13 cellular contexts compared by ENCODE assay signal in the genomic region with DNA sequence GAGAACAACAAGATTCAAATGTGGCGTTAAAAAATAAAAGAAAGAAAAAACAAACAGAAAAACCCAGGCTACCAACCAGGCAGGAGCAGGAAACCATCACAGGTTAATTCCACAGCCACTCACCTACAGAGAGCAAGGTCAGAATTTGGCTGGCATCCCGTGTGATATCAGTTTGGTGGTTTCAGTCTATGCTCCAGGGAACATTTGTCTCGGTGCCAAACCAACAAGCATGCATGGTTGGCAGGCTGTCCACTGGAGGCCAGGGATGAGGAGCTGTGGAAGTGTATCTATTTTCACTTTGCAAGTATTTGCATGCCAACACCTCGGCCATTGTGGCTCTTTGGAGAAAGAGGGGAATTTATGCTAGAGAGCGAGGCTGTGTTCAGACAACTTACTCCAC. TPM values are rescaled to one million over a fixed set of nuclear protein-coding genes. Genes with fewer than 3 reads are reported as not detected.
DNase-seq lines count a peak whose midpoint lies in the region; ATAC-seq and TF ChIP-seq lines count a peak whose summit lies in the region.
"Had no signal": no experiment of that assay in that cellular context is flagged by ENCODE, and none has a peak within 500 bp of the region (broad histone marks: within the 10 kb centered on the region; RNA-seq: fewer than 3 reads in every experiment).

No MANE protein-coding gene starts in this region.

- H3K9me3 Mint-ChIP-seq in progenitor cell of endocrine pancreas (ENCODE audit: low read depth) = peaks cover 3% of the 10 kb centered on the region

- peaks cover 7% of the 10 kb centered on the region for H3K4me1 ChIP-seq in SJCRH30
- H3K4me1 ChIP-seq in left ventricle myocardium inferior = peaks cover 13% of the 10 kb centered on the region

- H3K9me3 ChIP-seq in SJCRH30 (replicated peaks) = no peaks in the 10 kb centered on the region
- H3K9me3 ChIP-seq in left ventricle myocardium inferior (replicated peaks) = peaks cover 5% of the 10 kb centered on the region

- no peak overlapping the region for H3K27ac ChIP-seq in SJCRH30
- H3K27ac ChIP-seq in left ventricle myocardium inferior (replicated peaks) = peak overlapping the region; percentile 60

- H3K27me3 ChIP-seq in SJCRH30 (no peaks in the 10 kb centered on the region), left ventricle myocardium inferior (ENCODE audit: low read depth) (no peaks in the 10 kb centered on the region)

- peak; percentile 71 for DNase-seq in A172 (ENCODE audit: low spot score)
- peak; percentile 89 for DNase-seq in NCI-H1092 (lab: John Stamatoyannopoulos, UW)
- peak; percentile 69 to 78 for DNase-seq in SJCRH30
- DNase-seq in left ventricle myocardium inferior = peak; percentile 66
- no peak for DNase-seq in progenitor cell of endocrine pancreas (ENCODE audit: low spot score, unreplicated experiment)
- DNase-seq: activated naive CD8-positive, alpha-beta T cell treated with anti-CD3 and anti-CD28 coated beads, Interleukin-2, amount 10 ng/mL, durations not matched to agents 7 days and 5 days; effector CD4-positive, alpha-beta T cell; T1000 had no signal

- no peak overlapping the region for H3K4me3 Mint-ChIP-seq in progenitor cell of endocrine pancreas (ENCODE audit: low read depth)
- H3K4me3 Mint-ChIP-seq: activated naive CD8-positive, alpha-beta T cell treated with anti-CD3 and anti-CD28 coated beads, Interleukin-2, amount 10 ng/mL, durations not matched to agents 7 days and 5 days; stimulated activated memory B cell treated with anti-CD40 and anti-IgM and Interleukin-4, amounts not matched to agents 10 μg/mL and 1 μg/mL and 100 μg/mL, for 72 hours had no signal

- H3K27me3 Mint-ChIP-seq in progenitor cell of endocrine pancreas = peaks cover 3% of the 10 kb centered on the region
- H3K27me3 Mint-ChIP-seq: stimulated activated memory B cell treated with anti-CD40 and anti-IgM and Interleukin-4, amounts not matched to agents 10 μg/mL and 1 μg/mL and 100 μg/mL, for 72 hours had no signal

- intact Hi-C loops in left ventricle myocardium inferior (cut with micrococcal nuclease) = no loop called here

- H3K4me3 ChIP-seq in SJCRH30 = no peak overlapping the region
- H3K4me3 ChIP-seq in left ventricle myocardium inferior = no peak overlapping the region

- TF ChIP-seq CTCF in left ventricle myocardium inferior (IDR thresholded peaks at IDR 0.05; ENCODE audit: borderline replicate concordance) (no peak), progenitor cell of endocrine pancreas (IDR thresholded peaks at IDR 0.05; ENCODE audit: unreplicated experiment) (no peak)

- no peaks in the 10 kb centered on the region for H3K36me3 ChIP-seq in SJCRH30
- no peaks in the 10 kb centered on the region for H3K36me3 ChIP-seq in left ventricle myocardium inferior

- peaks cover 6% of the 10 kb centered on the region for H3K4me1 Mint-ChIP-seq in progenitor cell of endocrine pancreas (ENCODE audit: low read depth)
- H3K4me1 Mint-ChIP-seq: activated naive CD8-positive, alpha-beta T cell treated with anti-CD3 and anti-CD28 coated beads, Interleukin-2, amount 10 ng/mL, durations not matched to agents 7 days and 5 days; stimulated activated memory B cell treated with anti-CD40 and anti-IgM and Interleukin-4, amounts not matched to agents 10 μg/mL and 1 μg/mL and 100 μg/mL, for 72 hours had no signal

- no peak overlapping the region for H3K27ac Mint-ChIP-seq in progenitor cell of endocrine pancreas
- H3K27ac Mint-ChIP-seq: activated naive CD8-positive, alpha-beta T cell treated with anti-CD3 and anti-CD28 coated beads, Interleukin-2, amount 10 ng/mL, durations not matched to agents 7 days and 5 days; stimulated activated memory B cell treated with anti-CD40 and anti-IgM and Interleukin-4, amounts not matched to agents 10 μg/mL and 1 μg/mL and 100 μg/mL, for 72 hours had no signal

- ATAC-seq in HG02938 (IDR thresholded peaks at IDR 0.05; ENCODE audit: unreplicated experiment) (no peak), GM19455 (IDR thresholded peaks at IDR 0.05; ENCODE audit: unreplicated experiment) (no peak), HG03354 (IDR thresholded peaks at IDR 0.05; ENCODE audit: poor library complexity, severe bottlenecking, unreplicated experiment) (no peak)
- ATAC-seq: stimulated activated memory B cell treated with anti-CD40 and anti-IgM and Interleukin-4, amounts not matched to agents 10 μg/mL and 1 μg/mL and 100 μg/mL, for 72 hours had no signal

- H3K36me3 Mint-ChIP-seq in progenitor cell of endocrine pancreas (ENCODE audit: insufficient read depth) = no peaks in the 10 kb centered on the region
- H3K36me3 Mint-ChIP-seq: activated naive CD8-positive, alpha-beta T cell treated with anti-CD3 and anti-CD28 coated beads, Interleukin-2, amount 10 ng/mL, durations not matched to agents 7 days and 5 days; stimulated activated memory B cell treated with anti-CD40 and anti-IgM and Interleukin-4, amounts not matched to agents 10 μg/mL and 1 μg/mL and 100 μg/mL, for 72 hours had no signal

RNA-seq across cellular contexts. Expression of a gene that starts 53.1 kb away (rescaled TPM):
- 0.22 TPM in 1 of 2 replicates, not detected in the other for total RNA-seq in A172 (2014; rRNA removed; shearing (Covaris generic))
- total RNA-seq in SJCRH30 (2014; rRNA removed; shearing (Covaris generic)) = 18.4 and 19.9 TPM in 2 replicates
- 80.6 TPM for total RNA-seq in left ventricle myocardium inferior
- total RNA-seq in progenitor cell of endocrine pancreas = 63.2 and 73.9 TPM in 2 replicates
- total RNA-seq: activated CD8-positive, alpha-beta memory T cell treated with anti-CD3 and anti-CD28 coated beads for 36 hours; activated naive CD8-positive, alpha-beta T cell treated with anti-CD3 and anti-CD28 coated beads, Interleukin-2, amount 10 ng/mL, durations not matched to agents 7 days and 5 days had no signal

Comparison
In these comparisons a context has a peak if more than half of its experiments do, and no peak if none do; other contexts are left out.
1. RNA of a gene that starts 53.1 kb away (total RNA-seq): 80.6 TPM in left ventricle myocardium inferior (single experiment), 63.2 to 73.9 TPM in progenitor cell of endocrine pancreas and 18.4 to 19.9 TPM in SJCRH30; 0.22 TPM in A172; every median in the first group is over 10 times any median in the second.